Comparison of ENCODE assay signal across 26 cellular contexts in the genomic region with DNA sequence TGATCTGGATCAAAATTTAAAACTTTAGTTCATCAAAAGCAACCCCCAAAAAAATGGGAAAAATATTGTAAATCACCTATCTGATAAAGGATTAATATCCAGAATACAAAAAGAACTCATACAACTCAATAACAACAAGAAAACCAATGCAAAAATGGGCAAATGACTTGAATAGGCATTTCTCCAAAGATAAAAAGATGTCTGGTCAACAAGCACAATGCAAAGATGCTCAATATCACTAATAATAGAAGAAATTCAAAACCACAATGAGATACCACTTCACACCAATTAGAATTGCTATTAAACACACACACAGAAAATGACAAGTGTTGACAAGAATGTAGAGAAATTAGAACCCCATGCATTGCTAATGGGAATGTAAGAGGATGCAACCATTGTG.
"Had no signal": no experiment of that assay in that cellular context is flagged by ENCODE, and none has a peak within 500 bp of the region (broad histone marks: within the 10 kb centered on the region; RNA-seq: fewer than 3 reads in every experiment).

No MANE protein-coding gene starts in this region.

- H3K4me3 Mint-ChIP-seq: activated CD8-positive, alpha-beta T cell treated with anti-CD3 and anti-CD28 coated beads, Interleukin-2, amount 10 ng/mL, durations not matched to agents 7 days and 5 days; activated naive CD8-positive, alpha-beta T cell treated with anti-CD3 and anti-CD28 coated beads, Interleukin-2, amount 10 ng/mL, durations not matched to agents 7 days and 5 days had no signal

- H3K9me3 ChIP-seq: SJCRH30, SK-N-SH had no signal

- H3K4me3 ChIP-seq: adrenal gland, K562, SJCRH30 had no signal

- H3K36me3 ChIP-seq: adrenal gland, SJCRH30 had no signal

- FAIRE-seq: K562 had no signal

- H3K4me1 Mint-ChIP-seq: activated naive CD8-positive, alpha-beta T cell treated with anti-CD3 and anti-CD28 coated beads, Interleukin-2, amount 10 ng/mL, durations not matched to agents 7 days and 5 days had no signal

- H3K4me1 ChIP-seq: SJCRH30 had no signal

- H3K27me3 ChIP-seq: adrenal gland, SJCRH30 had no signal

- H3K27me3 Mint-ChIP-seq: activated naive CD8-positive, alpha-beta T cell treated with anti-CD3 and anti-CD28 coated beads, Interleukin-2, amount 10 ng/mL, durations not matched to agents 7 days and 5 days had no signal

- H3K27ac ChIP-seq: adrenal gland, SJCRH30 had no signal

- H3K9ac ChIP-seq: SK-N-SH had no signal

- H3K27ac Mint-ChIP-seq: activated CD8-positive, alpha-beta T cell treated with anti-CD3 and anti-CD28 coated beads, Interleukin-2, amount 10 ng/mL, durations not matched to agents 7 days and 5 days; activated naive CD8-positive, alpha-beta T cell treated with anti-CD3 and anti-CD28 coated beads, Interleukin-2, amount 10 ng/mL, durations not matched to agents 7 days and 5 days had no signal

- H3K4me2 ChIP-seq: SK-N-SH had no signal

- DNase-seq: activated CD4-positive, alpha-beta T cell treated with anti-CD3 and anti-CD28 coated beads for 48 hours; activated CD4-positive, alpha-beta T cell treated with anti-CD3 and anti-CD28 coated beads, Interleukin-2, amount 50 U/mL, for 4 hours; activated CD4-positive, CD25-positive, alpha-beta regulatory T cell treated with anti-CD3 and anti-CD28 coated beads, Interleukin-2, amount 50 U/mL, for 72 hours; activated CD8-positive, alpha-beta memory T cell treated with anti-CD3 and anti-CD28 coated beads, Interleukin-2, amount 50 U/mL, for 48 hours; activated CD8-positive, alpha-beta T cell treated with anti-CD3 and anti-CD28 coated beads, Interleukin-2, amount 10 ng/mL, durations not matched to agents 7 days and 5 days; activated naive CD4-positive, alpha-beta T cell treated with anti-CD3 and anti-CD28 coated beads, Interleukin-2, amount 50 U/mL, for 16 hours; activated naive CD8-positive, alpha-beta T cell treated with anti-CD3 and anti-CD28 coated beads, Interleukin-2, amount 10 ng/mL, durations not matched to agents 7 days and 5 days; activated T-cell treated with anti-CD3 and anti-CD28 coated beads, Interleukin-2, amount 50 U/mL, for 1 hour; adrenal gland; anterior cingulate cortex; caudate nucleus; Karpas-422; NCI-H1105 treated with DMSO at 0.1 percent for 48 hours; NCI-H146; NCI-H187 treated with DMSO at 0.1 percent for 48 hours; NCI-H2081 treated with DMSO at 0.1 percent for 48 hours; NCI-H2171 treated with DMSO at 0.1 percent for 48 hours; NCI-H226; NCI-H526; NCI-H774; Right ventricle myocardium superior; RPMI8226; SJCRH30; SK-N-SH; SW 1271 had no signal
